In the genomic region with DNA sequence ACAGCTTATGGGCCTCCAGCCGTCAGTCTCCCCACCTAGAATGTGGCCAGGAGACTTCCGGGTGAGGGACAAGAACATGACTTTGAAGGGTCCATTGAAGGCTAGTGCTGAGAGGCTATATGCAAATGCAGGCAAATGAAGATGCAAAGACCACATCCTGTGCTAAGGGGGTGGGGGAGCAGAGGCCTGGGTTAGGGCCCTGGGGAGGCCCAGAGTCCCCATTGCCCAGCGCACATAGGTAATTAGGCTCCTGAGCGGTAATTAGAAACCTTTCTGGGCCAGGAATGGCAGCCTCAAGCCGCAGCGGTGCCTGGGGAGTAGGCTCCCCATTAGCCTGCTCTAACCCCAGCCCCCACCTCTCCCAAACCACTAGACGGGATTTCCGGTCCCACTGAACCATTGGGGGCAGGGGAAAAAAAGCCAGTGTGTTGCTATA, we compare ENCODE assay signal across 8 cellular contexts. TPM values are rescaled to one million over a fixed set of nuclear protein-coding genes. Genes with fewer than 3 reads are reported as not detected.
A peak's percentile ranks its signal among the peaks of the same experiment; 100 is the strongest.
DNase-seq lines count a peak whose midpoint lies in the region; ATAC-seq, FAIRE-seq and TF ChIP-seq lines count a peak whose summit lies in the region.

No MANE protein-coding gene starts in this region.

- H3K9me3 Mint-ChIP-seq in neural crest cell = no peaks in the 10 kb centered on the region
- H3K9me3 Mint-ChIP-seq in mesothelial cell of epicardium = no peaks in the 10 kb centered on the region

- peak overlapping the region; percentile 48 to 49 for H3K27ac ChIP-seq in liver (ENCODE audit: low read depth in 1 of 2, low read length in 2 of 2)
- no peak overlapping the region for H3K27ac ChIP-seq in HepG2 (ENCODE audit: extremely low read length, insufficient read depth, low read length)
- H3K27ac ChIP-seq in KMS-11 = peak overlapping the region; percentile 77

- H3K4me1 Mint-ChIP-seq in neural crest cell (peaks cover 66% of the 10 kb centered on the region), mesothelial cell of epicardium (peaks cover 33% of the 10 kb centered on the region)

- CTCF ChIA-PET in HepG2 (lab: Yijun Ruan, JAX; ENCODE audit: low intra/inter-chr PET ratio, low total read pairs) = interaction anchor here (1.6 kb wide), 1 partner anchor 15 kb away, joined by 3 read pairs; no protein-coding TSS in a partner anchor

- POLR2A ChIA-PET in HepG2 (lab: Yijun Ruan, JAX) = interaction anchor here (1.1 to 1.7 kb wide), 2 partner anchors 9 to 12 kb away, joined by 3 read pairs; no protein-coding TSS in a partner anchor

- H3K4me1 ChIP-seq in liver (ENCODE audit: control insufficient read depth in 4 of 4, insufficient read depth in 4 of 4, low read length in 3 of 4) (peaks cover 18 to 83% (median 55%) of the 10 kb centered on the region in 4 donors), HepG2 (ENCODE audit: insufficient read depth, low read length) (peaks cover 41% of the 10 kb centered on the region), KMS-11 (ENCODE audit: low read depth, poor library complexity, severe bottlenecking) (peaks cover 85% of the 10 kb centered on the region)

- H4K20me1 ChIP-seq in HepG2 (ENCODE audit: insufficient read depth, low read length) (peaks cover 30% of the 10 kb centered on the region), KMS-11 (ENCODE audit: insufficient read depth) (peaks cover 10% of the 10 kb centered on the region; the same call in 1 of the 2 replicates)

- H3K27me3 ChIP-seq in liver (ENCODE audit: control insufficient read depth in 4 of 4, insufficient read depth in 4 of 4, low read length in 3 of 4) = no peaks in the 10 kb centered on the region
- H3K27me3 ChIP-seq in HepG2 (ENCODE audit: control insufficient read depth in 1 of 2, insufficient read depth in 2 of 2, low read length in 2 of 2) = no peaks in the 10 kb centered on the region
- no peaks in the 10 kb centered on the region for H3K27me3 ChIP-seq in KMS-11 (ENCODE audit: insufficient read depth, low read depth)

- no peak overlapping the region for H3K4me3 ChIP-seq in liver (ENCODE audit: low read depth in 1 of 3, low read length in 3 of 3)
- no peak overlapping the region for H3K4me3 ChIP-seq in HepG2 (replicated peaks in 1 of 3; ENCODE audit: insufficient read depth in 1 of 3, low read depth in 2 of 3, low read length in 3 of 3)
- H3K4me3 ChIP-seq in KMS-11 (IDR thresholded peaks at IDR 0.05; ENCODE audit: insufficient read depth, low read depth, low read length) = no peak overlapping the region

- DNase-seq in HepG2 (ENCODE audit: low spot score) (no peak), neural crest cell (ENCODE audit: low read depth, low spot score) (no peak), HuH-7 (ENCODE audit: low spot score) (no peak), AG20443 (ENCODE audit: low spot score) (no peak), mesothelial cell of epicardium (ENCODE audit: low spot score in 2 of 2, unreplicated experiment in 2 of 2) (no peak)
- peak; percentile 83 for DNase-seq in activated effector memory CD4-positive, alpha-beta T cell treated with anti-CD3 and anti-CD28 coated beads, Interleukin-2, amount 50 U/mL, for 16 hours

- H3K79me2 ChIP-seq in HepG2 (ENCODE audit: insufficient read depth, low read length) = peaks cover 55% of the 10 kb centered on the region
- H3K79me2 ChIP-seq in KMS-11 (ENCODE audit: insufficient read depth, low read depth) = peaks cover 90% of the 10 kb centered on the region

- H3K4me3 Mint-ChIP-seq in neural crest cell (peak overlapping the region; percentile 62), mesothelial cell of epicardium (no peak overlapping the region)

- H3K9me3 ChIP-seq in liver (ENCODE audit: control insufficient read depth in 4 of 4, low read length in 3 of 4) (no peaks in the 10 kb centered on the region), HepG2 (ENCODE audit: low read length) (no peaks in the 10 kb centered on the region)

- H3K4me2 ChIP-seq in HepG2 (ENCODE audit: low read depth, low read length) = no peak overlapping the region
- H3K4me2 ChIP-seq in KMS-11 = peak overlapping the region; percentile 99

- TF ChIP-seq POLR2A in HepG2 (IDR thresholded peaks at IDR 0.05; ENCODE audit: insufficient read depth in 1 of 2, low read depth in 2 of 2, low read length in 2 of 2) = no peak

- TF ChIP-seq CTCF in liver (IDR thresholded peaks at IDR 0.05; ENCODE audit: low read depth, low read length, missing input control) = no peak
- no peak for TF ChIP-seq CTCF in HepG2 (CRISPR knock-in tag; IDR thresholded peaks at IDR 0.05)
- no peak for TF ChIP-seq CTCF in KMS-11 (conservative IDR thresholded peaks at IDR 0.05; ENCODE audit: low read depth, low read length)
- no peak for TF ChIP-seq CTCF in neural crest cell (conservative IDR thresholded peaks at IDR 0.05)
- no peak for TF ChIP-seq CTCF in mesothelial cell of epicardium (IDR thresholded peaks at IDR 0.05; ENCODE audit: unreplicated experiment)

- H3K27ac Mint-ChIP-seq in neural crest cell (ENCODE audit: unreplicated experiment) = peak overlapping the region; percentile 67
- H3K27ac Mint-ChIP-seq in mesothelial cell of epicardium = no peak overlapping the region

- TF ChIP-seq EP300 in HepG2 (IDR thresholded peaks at IDR 0.05; ENCODE audit: low read depth in 2 of 2, low read length in 2 of 2) (no peak), HepG2 (CRISPR knock-in tag; IDR thresholded peaks at IDR 0.05; ENCODE audit: borderline replicate concordance) (no peak)

- BruUV-seq in HepG2 (replicated peaks; lab: Mats Ljungman, UMichigan) = no TSS peak

- TF ChIP-seq RAD21 in liver (IDR thresholded peaks at IDR 0.05) (no peak), HepG2 (CRISPR knock-in tag; IDR thresholded peaks at IDR 0.05) (no peak)

- H3K36me3 ChIP-seq in liver (ENCODE audit: control insufficient read depth in 4 of 4, insufficient read depth in 3 of 4, low read depth in 1 of 4, low read length in 3 of 4) (no peaks in the 10 kb centered on the region), HepG2 (replicated peaks in 1 of 2; ENCODE audit: control insufficient read depth in 1 of 2, insufficient read depth in 2 of 2, low read length in 2 of 2) (peaks cover 8 to 28% of the 10 kb centered on the region in 2 experiments; a peak in 4 of 5 replicates), KMS-11 (ENCODE audit: insufficient read depth) (no peaks in the 10 kb centered on the region)

- 62% methylated on average over 8 of the region's 8 CpGs for WGBS in liver
- WGBS in HepG2 (ENCODE audit: low lambda C conversion rate) = 84% methylated on average over 3 of the region's 8 CpGs

- H3K36me3 Mint-ChIP-seq in neural crest cell (ENCODE audit: low read depth) (no peaks in the 10 kb centered on the region), mesothelial cell of epicardium (no peaks in the 10 kb centered on the region)

- H2AFZ ChIP-seq in HepG2 (ENCODE audit: low read length) (no peak overlapping the region), KMS-11 (ENCODE audit: low read depth) (no peak overlapping the region)

- ATAC-seq in HepG2 = no peak

- intact Hi-C loops in HepG2 (cut with micrococcal nuclease; ENCODE audit: unreplicated experiment) = no loop called here

- no peaks in the 10 kb centered on the region for H3K27me3 Mint-ChIP-seq in neural crest cell (ENCODE audit: low read depth)
- no peaks in the 10 kb centered on the region for H3K27me3 Mint-ChIP-seq in mesothelial cell of epicardium (ENCODE audit: low read depth)

- in situ Hi-C loops in HepG2 (cut with HindIII; ENCODE audit: extremely low pct_ligation_motif_present, low pct_unique_long_range_greater_than_20kb) = loop anchor here (10.0 kb wide), 1 partner anchor 244 kb away; a partner anchor contains a TSS

- H3K9ac ChIP-seq in liver (ENCODE audit: low read depth in 1 of 2, low read length in 2 of 2) (peak overlapping the region in 1 of 2 donors; percentile 8), HepG2 (ENCODE audit: insufficient read depth, low read depth, low read length) (no peak overlapping the region), KMS-11 (peak overlapping the region; percentile 32; the same call in 1 of the 2 replicates)

- no peak for FAIRE-seq in HepG2 (lab: Jason Lieb, UNC)

RNA-seq across cellular contexts. Expression of a gene that starts 6.9 kb away (rescaled TPM):
- total RNA-seq in liver (10 to 100 TPM; 19.0 to 41.7 TPM), HepG2 (2016; rRNA removed; fragmentation: Illumina TruSeq; extraction: Trizol) (20.6 and 21.3 TPM in 2 replicates), neural crest cell (107 and 109 TPM in 2 replicates), mesothelial cell of epicardium (57.0 to 59.0 TPM (median 58.1 TPM) in 3 replicates)
- polyA plus RNA-seq in liver (10 to 100 TPM in 1 of 2 donors, 1 to 10 TPM in 1; 6.9 to 29.3 TPM), HepG2 (2011; rRNA removed) (12.5 and 18.8 TPM in 2 replicates)
- 8.5 and 9.2 TPM in 2 replicates for total RNA-seq in HepG2 (2016; cell fraction: cytosol; rRNA removed; fragmentation: Illumina TruSeq; extraction: Trizol; ENCODE audit: low read depth)
- total RNA-seq in HepG2 (2016; cell fraction: insoluble cytoplasmic fraction; rRNA removed; fragmentation: Illumina TruSeq; extraction: Trizol) = 17.5 and 21.5 TPM in 2 replicates
- total RNA-seq in HepG2 (2016; cell fraction: membrane; rRNA removed; fragmentation: Illumina TruSeq; extraction: Trizol) = 24.6 and 31.5 TPM in 2 replicates
- total RNA-seq in HepG2 (2016; cell fraction: nucleus; rRNA removed; fragmentation: Illumina TruSeq; extraction: Trizol) = 22.6 and 23.4 TPM in 2 replicates
- polyA plus RNA-seq in HepG2 (2011; cell fraction: cytosol; rRNA removed) = 13.9 and 14.0 TPM in 2 replicates
- polyA plus RNA-seq in HepG2 (2011; cell fraction: nucleus; rRNA removed) = 67.4 and 72.0 TPM in 2 replicates
- 26.5 and 39.5 TPM in 2 replicates for polyA plus RNA-seq in HepG2 (2012)
- polyA plus RNA-seq in HepG2 (2016; cell fraction: cytosol; fragmentation: Illumina TruSeq; extraction: Trizol; ENCODE audit: low read depth) = 10.3 and 12.4 TPM in 2 replicates
- 42.9 and 49.6 TPM in 2 replicates for polyA plus RNA-seq in HepG2 (2016; cell fraction: insoluble cytoplasmic fraction; fragmentation: Illumina TruSeq; extraction: Trizol; ENCODE audit: low read depth)
- polyA plus RNA-seq in HepG2 (2016; cell fraction: membrane; fragmentation: Illumina TruSeq; extraction: Trizol; ENCODE audit: low read depth) = 24.4 and 34.3 TPM in 2 replicates
- 80.5 and 84.1 TPM in 2 replicates for polyA plus RNA-seq in HepG2 (2016; cell fraction: nucleus; fragmentation: Illumina TruSeq; extraction: Trizol; ENCODE audit: insufficient read depth, low read depth)
- polyA minus RNA-seq in HepG2 (2011; rRNA and poly(A)+ RNA removed; ENCODE audit: low replicate concordance) = 34.0 and 51.8 TPM in 2 replicates
- polyA minus RNA-seq in HepG2 (2011; cell fraction: cytosol; rRNA and poly(A)+ RNA removed) = 19.3 and 20.3 TPM in 2 replicates
- polyA minus RNA-seq in HepG2 (2011; cell fraction: nucleus; rRNA and poly(A)+ RNA removed) = 23.4 and 28.1 TPM in 2 replicates

RNA-seq across cellular contexts. Expression of a gene that starts 23.9 kb away (rescaled TPM):
- under 1 TPM in 1 of 2 donors, not detected in 1; 0.08 TPM for total RNA-seq in liver
- not detected for polyA plus RNA-seq in liver
- not detected in 2 replicates for total RNA-seq in HepG2 (2016; rRNA removed; fragmentation: Illumina TruSeq; extraction: Trizol)
- not detected in 2 replicates for total RNA-seq in HepG2 (2016; cell fraction: cytosol; rRNA removed; fragmentation: Illumina TruSeq; extraction: Trizol; ENCODE audit: low read depth)
- total RNA-seq in HepG2 (2016; cell fraction: insoluble cytoplasmic fraction; rRNA removed; fragmentation: Illumina TruSeq; extraction: Trizol) = not detected in 2 replicates
- not detected in 2 replicates for total RNA-seq in HepG2 (2016; cell fraction: membrane; rRNA removed; fragmentation: Illumina TruSeq; extraction: Trizol)
- not detected in 2 replicates for total RNA-seq in HepG2 (2016; cell fraction: nucleus; rRNA removed; fragmentation: Illumina TruSeq; extraction: Trizol)
- polyA plus RNA-seq in HepG2 (2011; rRNA removed) = not detected in 2 replicates
- polyA plus RNA-seq in HepG2 (2011; cell fraction: cytosol; rRNA removed) = not detected in 2 replicates
- polyA plus RNA-seq in HepG2 (2011; cell fraction: nucleus; rRNA removed) = 0.17 and 0.26 TPM in 2 replicates
- polyA plus RNA-seq in HepG2 (2012) = not detected in 2 replicates
- polyA plus RNA-seq in HepG2 (2016; cell fraction: cytosol; fragmentation: Illumina TruSeq; extraction: Trizol; ENCODE audit: low read depth) = not detected in 2 replicates
- not detected in 2 replicates for polyA plus RNA-seq in HepG2 (2016; cell fraction: insoluble cytoplasmic fraction; fragmentation: Illumina TruSeq; extraction: Trizol; ENCODE audit: low read depth)
- not detected in 2 replicates for polyA plus RNA-seq in HepG2 (2016; cell fraction: membrane; fragmentation: Illumina TruSeq; extraction: Trizol; ENCODE audit: low read depth)
- polyA plus RNA-seq in HepG2 (2016; cell fraction: nucleus; fragmentation: Illumina TruSeq; extraction: Trizol; ENCODE audit: insufficient read depth, low read depth) = not detected in 2 replicates
- polyA minus RNA-seq in HepG2 (2011; rRNA and poly(A)+ RNA removed; ENCODE audit: low replicate concordance) = 0.07 TPM in 1 of 2 replicates, not detected in the other
- not detected in 2 replicates for polyA minus RNA-seq in HepG2 (2011; cell fraction: cytosol; rRNA and poly(A)+ RNA removed)
- not detected in 2 replicates for polyA minus RNA-seq in HepG2 (2011; cell fraction: nucleus; rRNA and poly(A)+ RNA removed)
- total RNA-seq in neural crest cell = not detected in 2 replicates
- 0.16 to 0.65 TPM (median 0.35 TPM) in 3 replicates for total RNA-seq in mesothelial cell of epicardium

RNA-seq across cellular contexts. Expression of a gene that starts 37.7 kb away (rescaled TPM):
- total RNA-seq in liver (not detected), HepG2 (2016; rRNA removed; fragmentation: Illumina TruSeq; extraction: Trizol) (not detected in 2 replicates), neural crest cell (not detected in 2 replicates), mesothelial cell of epicardium (0.14 TPM in 1 of 3 replicates, not detected in the others)
- polyA plus RNA-seq in liver (not detected), HepG2 (2011; rRNA removed) (not detected in 2 replicates)
- total RNA-seq in HepG2 (2016; cell fraction: cytosol; rRNA removed; fragmentation: Illumina TruSeq; extraction: Trizol; ENCODE audit: low read depth) = not detected in 2 replicates
- not detected in 2 replicates for total RNA-seq in HepG2 (2016; cell fraction: insoluble cytoplasmic fraction; rRNA removed; fragmentation: Illumina TruSeq; extraction: Trizol)
- not detected in 2 replicates for total RNA-seq in HepG2 (2016; cell fraction: membrane; rRNA removed; fragmentation: Illumina TruSeq; extraction: Trizol)
- total RNA-seq in HepG2 (2016; cell fraction: nucleus; rRNA removed; fragmentation: Illumina TruSeq; extraction: Trizol) = not detected in 2 replicates
- polyA plus RNA-seq in HepG2 (2011; cell fraction: cytosol; rRNA removed) = not detected in 2 replicates
- polyA plus RNA-seq in HepG2 (2011; cell fraction: nucleus; rRNA removed) = 0.05 TPM in 1 of 2 replicates, not detected in the other
- polyA plus RNA-seq in HepG2 (2012) = not detected in 2 replicates
- polyA plus RNA-seq in HepG2 (2016; cell fraction: cytosol; fragmentation: Illumina TruSeq; extraction: Trizol; ENCODE audit: low read depth) = not detected in 2 replicates
- polyA plus RNA-seq in HepG2 (2016; cell fraction: insoluble cytoplasmic fraction; fragmentation: Illumina TruSeq; extraction: Trizol; ENCODE audit: low read depth) = not detected in 2 replicates
- polyA plus RNA-seq in HepG2 (2016; cell fraction: membrane; fragmentation: Illumina TruSeq; extraction: Trizol; ENCODE audit: low read depth) = not detected in 2 replicates
- not detected in 2 replicates for polyA plus RNA-seq in HepG2 (2016; cell fraction: nucleus; fragmentation: Illumina TruSeq; extraction: Trizol; ENCODE audit: insufficient read depth, low read depth)
- not detected in 2 replicates for polyA minus RNA-seq in HepG2 (2011; rRNA and poly(A)+ RNA removed; ENCODE audit: low replicate concordance)
- polyA minus RNA-seq in HepG2 (2011; cell fraction: cytosol; rRNA and poly(A)+ RNA removed) = not detected in 2 replicates
- not detected in 2 replicates for polyA minus RNA-seq in HepG2 (2011; cell fraction: nucleus; rRNA and poly(A)+ RNA removed)

RNA-seq across cellular contexts. Expression of a gene that starts 40.1 kb away (rescaled TPM):
- total RNA-seq in liver (10 to 100 TPM in 1 of 2 donors, not detected in 1; 32.5 TPM), HepG2 (2016; rRNA removed; fragmentation: Illumina TruSeq; extraction: Trizol) (not detected in 2 replicates), neural crest cell (not detected in 2 replicates), mesothelial cell of epicardium (0.09 TPM in 1 of 3 replicates, not detected in the others)
- polyA plus RNA-seq in liver (10 to 100 TPM; 21.8 to 31.7 TPM), HepG2 (2011; rRNA removed) (0.07 and 0.09 TPM in 2 replicates)
- not detected in 2 replicates for total RNA-seq in HepG2 (2016; cell fraction: cytosol; rRNA removed; fragmentation: Illumina TruSeq; extraction: Trizol; ENCODE audit: low read depth)
- total RNA-seq in HepG2 (2016; cell fraction: insoluble cytoplasmic fraction; rRNA removed; fragmentation: Illumina TruSeq; extraction: Trizol) = not detected in 2 replicates
- total RNA-seq in HepG2 (2016; cell fraction: membrane; rRNA removed; fragmentation: Illumina TruSeq; extraction: Trizol) = not detected in 2 replicates
- total RNA-seq in HepG2 (2016; cell fraction: nucleus; rRNA removed; fragmentation: Illumina TruSeq; extraction: Trizol) = not detected in 2 replicates
- polyA plus RNA-seq in HepG2 (2011; cell fraction: cytosol; rRNA removed) = 0.03 and 0.13 TPM in 2 replicates
- 0.03 TPM in 1 of 2 replicates, not detected in the other for polyA plus RNA-seq in HepG2 (2011; cell fraction: nucleus; rRNA removed)
- polyA plus RNA-seq in HepG2 (2012) = 0.12 and 0.23 TPM in 2 replicates
- not detected in 2 replicates for polyA plus RNA-seq in HepG2 (2016; cell fraction: cytosol; fragmentation: Illumina TruSeq; extraction: Trizol; ENCODE audit: low read depth)
- not detected in 2 replicates for polyA plus RNA-seq in HepG2 (2016; cell fraction: insoluble cytoplasmic fraction; fragmentation: Illumina TruSeq; extraction: Trizol; ENCODE audit: low read depth)
- polyA plus RNA-seq in HepG2 (2016; cell fraction: membrane; fragmentation: Illumina TruSeq; extraction: Trizol; ENCODE audit: low read depth) = not detected in 2 replicates
- polyA plus RNA-seq in HepG2 (2016; cell fraction: nucleus; fragmentation: Illumina TruSeq; extraction: Trizol; ENCODE audit: insufficient read depth, low read depth) = not detected in 2 replicates
- polyA minus RNA-seq in HepG2 (2011; rRNA and poly(A)+ RNA removed; ENCODE audit: low replicate concordance) = 0.05 TPM in 1 of 2 replicates, not detected in the other
- not detected in 2 replicates for polyA minus RNA-seq in HepG2 (2011; cell fraction: cytosol; rRNA and poly(A)+ RNA removed)
- polyA minus RNA-seq in HepG2 (2011; cell fraction: nucleus; rRNA and poly(A)+ RNA removed) = not detected in 2 replicates

RNA-seq across cellular contexts. Expression of a gene that starts 54.2 kb away (rescaled TPM):
- total RNA-seq in liver (10 to 100 TPM; 15.4 to 35.5 TPM), HepG2 (2016; rRNA removed; fragmentation: Illumina TruSeq; extraction: Trizol) (8.2 and 15.2 TPM in 2 replicates), neural crest cell (48.4 TPM in 2 replicates), mesothelial cell of epicardium (30.9 to 34.8 TPM (median 32.6 TPM) in 3 replicates)
- polyA plus RNA-seq in liver (10 to 100 TPM; 13.1 to 27.5 TPM), HepG2 (2011; rRNA removed) (23.7 and 25.1 TPM in 2 replicates)
- 7.6 and 8.1 TPM in 2 replicates for total RNA-seq in HepG2 (2016; cell fraction: cytosol; rRNA removed; fragmentation: Illumina TruSeq; extraction: Trizol; ENCODE audit: low read depth)
- 8.9 and 14.6 TPM in 2 replicates for total RNA-seq in HepG2 (2016; cell fraction: insoluble cytoplasmic fraction; rRNA removed; fragmentation: Illumina TruSeq; extraction: Trizol)
- 17.8 and 17.9 TPM in 2 replicates for total RNA-seq in HepG2 (2016; cell fraction: membrane; rRNA removed; fragmentation: Illumina TruSeq; extraction: Trizol)
- total RNA-seq in HepG2 (2016; cell fraction: nucleus; rRNA removed; fragmentation: Illumina TruSeq; extraction: Trizol) = 13.8 and 17.0 TPM in 2 replicates
- 10.1 and 12.4 TPM in 2 replicates for polyA plus RNA-seq in HepG2 (2011; cell fraction: cytosol; rRNA removed)
- 149 and 163 TPM in 2 replicates for polyA plus RNA-seq in HepG2 (2011; cell fraction: nucleus; rRNA removed)
- 11.8 and 16.1 TPM in 2 replicates for polyA plus RNA-seq in HepG2 (2012)
- 9.7 and 10.4 TPM in 2 replicates for polyA plus RNA-seq in HepG2 (2016; cell fraction: cytosol; fragmentation: Illumina TruSeq; extraction: Trizol; ENCODE audit: low read depth)
- polyA plus RNA-seq in HepG2 (2016; cell fraction: insoluble cytoplasmic fraction; fragmentation: Illumina TruSeq; extraction: Trizol; ENCODE audit: low read depth) = 7.6 and 10.2 TPM in 2 replicates
- polyA plus RNA-seq in HepG2 (2016; cell fraction: membrane; fragmentation: Illumina TruSeq; extraction: Trizol; ENCODE audit: low read depth) = 15.2 and 26.1 TPM in 2 replicates
- polyA plus RNA-seq in HepG2 (2016; cell fraction: nucleus; fragmentation: Illumina TruSeq; extraction: Trizol; ENCODE audit: insufficient read depth, low read depth) = 43.8 and 44.9 TPM in 2 replicates
- polyA minus RNA-seq in HepG2 (2011; rRNA and poly(A)+ RNA removed; ENCODE audit: low replicate concordance) = 13.8 and 70.3 TPM in 2 replicates
- polyA minus RNA-seq in HepG2 (2011; cell fraction: cytosol; rRNA and poly(A)+ RNA removed) = 4.8 and 5.1 TPM in 2 replicates
- polyA minus RNA-seq in HepG2 (2011; cell fraction: nucleus; rRNA and poly(A)+ RNA removed) = 11.6 and 13.2 TPM in 2 replicates
